10 cellular contexts compared by ENCODE assay signal in genomic region chr9:121331992-121332685, GRCh38. TPM values are rescaled to one million over a fixed set of nuclear protein-coding genes. Genes with fewer than 3 reads are reported as not detected.
DNase-seq lines count a peak whose midpoint lies in the region; ATAC-seq lines count a peak whose summit lies in the region.
"Had no signal": no experiment of that assay in that cellular context is flagged by ENCODE, and none has a peak within 500 bp of the region (broad histone marks: within the 10 kb centered on the region; RNA-seq: fewer than 3 reads in every experiment).

No MANE protein-coding gene starts in this region.

- no peak overlapping the region for H3K4me3 ChIP-seq in right cardiac atrium (ENCODE audit: low read length)

- peak; percentile 2 to 14 for ATAC-seq in right cardiac atrium
- ATAC-seq in stimulated activated effector memory CD8-positive, alpha-beta T cell treated with anti-CD3 and anti-CD28 coated beads, Interleukin-12 subunit alpha, Interleukin-12 subunit beta, amount 100 ng/mL, for 72 hours = no peak
- ATAC-seq in HG02973 (IDR thresholded peaks at IDR 0.05; ENCODE audit: unreplicated experiment) = no peak
- no peak for ATAC-seq in HG03442 (IDR thresholded peaks at IDR 0.05; ENCODE audit: unreplicated experiment)

- H3K9me3 ChIP-seq in right cardiac atrium (ENCODE audit: control insufficient read depth, low read length) = no peaks in the 10 kb centered on the region

- DNase-seq in GM04504 (ENCODE audit: low read depth) (peak; percentile 38), T47D (ENCODE audit: low read depth in 1 of 2, low spot score in 1 of 2) (peak; percentile 42 to 45), right cardiac atrium (peak in 2 of 3 donors; percentile 66 to 69), kidney tubule cell (ENCODE audit: low spot score) (no peak), NCI-H2171 treated with DMSO at 0.1 percent for 48 hours (lab: John Stamatoyannopoulos, UW) (no peak)
- no peak for DNase-seq in stimulated activated effector memory CD8-positive, alpha-beta T cell treated with anti-CD3 and anti-CD28 coated beads, Interleukin-12 subunit alpha, Interleukin-12 subunit beta, amount 100 ng/mL, for 72 hours (ENCODE audit: low spot score in 2 of 2)
- DNase-seq: activated CD4-positive, alpha-beta T cell treated with anti-CD3 and anti-CD28 coated beads for 48 hours; NCI-H526 treated with DMSO at 0.1 percent for 48 hours had no signal

- no peak overlapping the region for H3K4me3 Mint-ChIP-seq in stimulated activated effector memory CD8-positive, alpha-beta T cell treated with anti-CD3 and anti-CD28 coated beads, Interleukin-12 subunit alpha, Interleukin-12 subunit beta, amount 100 ng/mL, for 72 hours

- no peaks in the 10 kb centered on the region for H3K9me3 Mint-ChIP-seq in stimulated activated effector memory CD8-positive, alpha-beta T cell treated with anti-CD3 and anti-CD28 coated beads, Interleukin-12 subunit alpha, Interleukin-12 subunit beta, amount 100 ng/mL, for 72 hours

- WGBS in right cardiac atrium = 58% methylated on average over 14 of the region's 14 CpGs

- peaks cover 9% of the 10 kb centered on the region for H3K4me1 ChIP-seq in right cardiac atrium (ENCODE audit: control insufficient read depth, insufficient read depth, low read length)

- H3K4me1 Mint-ChIP-seq in stimulated activated effector memory CD8-positive, alpha-beta T cell treated with anti-CD3 and anti-CD28 coated beads, Interleukin-12 subunit alpha, Interleukin-12 subunit beta, amount 100 ng/mL, for 72 hours = peaks cover 6% of the 10 kb centered on the region

- peaks cover 21% of the 10 kb centered on the region for H3K36me3 Mint-ChIP-seq in stimulated activated effector memory CD8-positive, alpha-beta T cell treated with anti-CD3 and anti-CD28 coated beads, Interleukin-12 subunit alpha, Interleukin-12 subunit beta, amount 100 ng/mL, for 72 hours

- H3K27me3 ChIP-seq in right cardiac atrium (ENCODE audit: control insufficient read depth, insufficient read depth) = no peaks in the 10 kb centered on the region

- H3K27ac Mint-ChIP-seq in stimulated activated effector memory CD8-positive, alpha-beta T cell treated with anti-CD3 and anti-CD28 coated beads, Interleukin-12 subunit alpha, Interleukin-12 subunit beta, amount 100 ng/mL, for 72 hours = peak overlapping the region; percentile 68

- intact Hi-C loops in right cardiac atrium (cut with DNase I) = no loop called here

- peak overlapping the region; percentile 57 for H3K27ac ChIP-seq in right cardiac atrium (ENCODE audit: low read length)

- in situ Hi-C loops in T47D (cut with HindIII; ENCODE audit: low pct_unique_long_range_greater_than_20kb, low sequenced_read_pairs) = no loop called here

RNA-seq across cellular contexts. Expression of gene STOM, which starts 37.9 kb away (rescaled TPM):
- total RNA-seq in right cardiac atrium = 100 to 1,000 TPM; 146 to 246 (median 172) TPM
- polyA plus RNA-seq in right cardiac atrium = 153 TPM

Comparison
In these comparisons a context has a peak if more than half of its experiments do, and no peak if none do; other contexts are left out.
1. DNase-seq: peak in GM04504 (single experiment), T47D (2 of 2) and right cardiac atrium (2 of 3); none in stimulated activated effector memory CD8-positive, alpha-beta T cell treated with anti-CD3 and anti-CD28 coated beads, Interleukin-12 subunit alpha, Interleukin-12 subunit beta, amount 100 ng/mL, for 72 hours (0 of 2), kidney tubule cell (single experiment) and NCI-H2171 treated with DMSO at 0.1 percent for 48 hours (single experiment).
2. ATAC-seq: peak in right cardiac atrium (2 of 2); none in stimulated activated effector memory CD8-positive, alpha-beta T cell treated with anti-CD3 and anti-CD28 coated beads, Interleukin-12 subunit alpha, Interleukin-12 subunit beta, amount 100 ng/mL, for 72 hours (single experiment), HG02973 (single experiment) and HG03442 (single experiment).